1 cellular context compared by ENCODE assay signal in the genomic region with DNA sequence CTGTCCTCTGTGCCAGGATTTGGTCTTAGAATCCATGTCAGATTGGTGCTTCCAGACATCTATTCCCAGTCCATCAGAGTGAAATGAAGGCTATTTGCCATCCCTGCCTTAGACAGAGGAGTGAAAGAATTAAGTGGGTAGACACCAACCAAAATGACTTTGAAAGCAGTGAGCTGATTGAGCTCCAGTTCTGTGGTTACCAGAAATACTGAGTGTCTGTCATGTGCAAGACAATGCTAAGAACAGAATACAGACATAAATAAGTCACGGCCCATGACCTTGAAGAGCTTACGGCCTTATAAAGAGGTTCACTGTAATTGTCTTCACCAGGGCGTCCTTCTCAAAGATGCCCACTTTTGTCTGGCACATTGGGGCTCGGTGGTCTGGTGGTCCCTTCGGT.
TF ChIP-seq lines count a peak whose summit lies in the region.

No MANE protein-coding gene starts in this region.

TF ChIP-seq in IMR-90, 13 proteins besides CTCF, POLR2A, EP300 and RAD21:
- no peak for TF ChIP-seq BHLHE40 (IDR thresholded peaks at IDR 0.05; ENCODE audit: low read depth, low read length)
- no peak for TF ChIP-seq CEBPB (IDR thresholded peaks at IDR 0.05; ENCODE audit: low read depth, low read length)
- no peak for TF ChIP-seq SMC3 (IDR thresholded peaks at IDR 0.05; ENCODE audit: low read depth, low read length)
- TF ChIP-seq ELK1 (IDR thresholded peaks at IDR 0.05; ENCODE audit: borderline replicate concordance, low read depth, low read length), result no peak
